14 cellular contexts compared by ENCODE assay signal in the genomic region with DNA sequence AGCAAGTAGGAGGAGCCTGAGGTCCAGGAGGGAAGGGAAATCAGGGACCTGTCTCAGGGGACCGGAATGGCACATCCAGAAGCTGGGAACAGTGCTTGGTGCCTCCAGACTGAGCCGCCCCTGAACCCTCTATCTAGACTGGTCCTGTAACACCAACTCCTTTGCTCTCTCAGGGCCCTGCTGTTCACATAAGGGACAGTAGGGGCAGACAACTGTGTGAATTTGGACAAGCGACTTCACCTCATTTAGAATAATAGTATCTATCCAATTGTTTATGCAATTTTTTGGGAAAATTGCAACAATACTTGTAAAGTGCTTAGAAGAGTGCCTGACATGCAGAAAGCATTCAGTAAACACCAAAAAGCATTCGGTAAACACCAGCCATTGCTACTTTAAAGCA. TPM values are rescaled to one million over a fixed set of nuclear protein-coding genes. Genes with fewer than 3 reads are reported as not detected.
DNase-seq lines count a peak whose midpoint lies in the region; ATAC-seq and TF ChIP-seq lines count a peak whose summit lies in the region.
"Had no signal": no experiment of that assay in that cellular context is flagged by ENCODE, and none has a peak within 500 bp of the region (broad histone marks: within the 10 kb centered on the region; RNA-seq: fewer than 3 reads in every experiment).

No MANE protein-coding gene starts in this region.

- 83% methylated on average over 2 of the region's 4 CpGs; no CpG with 5 or more reads in 1 of the 2 experiments for WGBS in IMR-90 (ENCODE audit: extremely low coverage in 2 of 2, insufficient read length in 1 of 2), 2 experiments
- no CpG with 5 or more reads among the region's 4 CpGs for WGBS in mesendoderm (ENCODE audit: extremely low coverage, insufficient coverage, low lambda C conversion rate)

- H4K5ac ChIP-seq in IMR-90 (ENCODE audit: low read depth, low read length): no peak overlapping the region
- no peak overlapping the region for H4K5ac ChIP-seq in mesendoderm (ENCODE audit: low read length)

- no peak overlapping the region for H3K4me3 ChIP-seq in DND-41 (ENCODE audit: low read depth in 1 of 2, low read length in 2 of 2)
- no peak overlapping the region for H3K4me3 ChIP-seq in IMR-90 (ENCODE audit: insufficient read depth, low read depth, low read length)
- no peak overlapping the region for H3K4me3 ChIP-seq in astrocyte of the spinal cord (ENCODE audit: low read depth, low read length)
- H3K4me3 ChIP-seq in mesendoderm (ENCODE audit: low read length): no peak overlapping the region
- H3K4me3 ChIP-seq in MG63: no peak overlapping the region
- no peak overlapping the region for H3K4me3 ChIP-seq in colonic mucosa
- H3K4me3 ChIP-seq: heart left ventricle, mucosa of descending colon, transverse colon had no signal

- dilution Hi-C loops in IMR-90 (cut with HindIII; ENCODE audit: low sequenced_read_pairs, unreplicated experiment): no loop called here

- H3K14ac ChIP-seq in IMR-90 (replicated peaks; ENCODE audit: low read depth, low read length): no peak overlapping the region

- no peak for TF ChIP-seq POLR2A in IMR-90 (IDR thresholded peaks at IDR 0.05; ENCODE audit: low read depth, low read length)

- no peak overlapping the region for H3K4me2 ChIP-seq in DND-41 (ENCODE audit: insufficient read depth, low read length)
- no peak overlapping the region for H3K4me2 ChIP-seq in IMR-90 (ENCODE audit: low read depth, low read length)
- no peak overlapping the region for H3K4me2 ChIP-seq in mesendoderm (ENCODE audit: low read length)

- in situ Hi-C loops in IMR-90 (cut with MboI; ENCODE audit: low sequenced_read_pairs) (no loop called here), astrocyte of the spinal cord (cut with HindIII; ENCODE audit: low sequenced_read_pairs) (no loop called here)

- POLR2A ChIA-PET in IMR-90 (lab: Charles Lee; ENCODE audit: unreplicated experiment): no interaction called here

- H3K9me3 ChIP-seq in DND-41 (ENCODE audit: insufficient read depth, low read length, severe bottlenecking) (no peaks in the 10 kb centered on the region), IMR-90 (ENCODE audit: control insufficient read depth, insufficient read depth, low read length) (no peaks in the 10 kb centered on the region), MG63 (no peaks in the 10 kb centered on the region), colonic mucosa (no peaks in the 10 kb centered on the region)
- H3K9me3 ChIP-seq: heart left ventricle, mucosa of descending colon, transverse colon had no signal

- no peak for TF ChIP-seq RAD21 in IMR-90 (IDR thresholded peaks at IDR 0.05; ENCODE audit: low read length)

- no peak overlapping the region for H2AFZ ChIP-seq in DND-41 (ENCODE audit: low read depth, low read length)
- no peak overlapping the region for H2AFZ ChIP-seq in IMR-90 (replicated peaks; ENCODE audit: low read length, poor library complexity)

- no peaks in the 10 kb centered on the region for H3K27me3 ChIP-seq in DND-41 (ENCODE audit: insufficient read depth, low read length, poor library complexity)
- no peaks in the 10 kb centered on the region for H3K27me3 ChIP-seq in IMR-90 (ENCODE audit: control insufficient read depth, insufficient read depth, low read length)
- no peaks in the 10 kb centered on the region for H3K27me3 ChIP-seq in mesendoderm (ENCODE audit: insufficient read depth, low read length, poor library complexity)
- no peaks in the 10 kb centered on the region for H3K27me3 ChIP-seq in MG63
- no peaks in the 10 kb centered on the region for H3K27me3 ChIP-seq in colonic mucosa
- H3K27me3 ChIP-seq: heart left ventricle, transverse colon had no signal

- H2AK5ac ChIP-seq in IMR-90 (ENCODE audit: low read depth, low read length): no peak overlapping the region
- H2AK5ac ChIP-seq in mesendoderm (ENCODE audit: low read length): no peak overlapping the region

- BruUV-seq in IMR-90 (replicated peaks; lab: Mats Ljungman, UMichigan): no TSS peak

- CTCF ChIA-PET in IMR-90 (lab: Yijun Ruan, JAX): interaction anchor here (0.6 kb wide), 1 partner anchor 39 kb away, joined by 3 read pairs; no protein-coding TSS in a partner anchor

- H2AK9ac ChIP-seq in IMR-90 (replicated peaks; ENCODE audit: low read depth, low read length, poor library complexity): no peak overlapping the region

- H3K79me1 ChIP-seq in IMR-90 (ENCODE audit: low read depth in 1 of 2, low read length in 2 of 2): peaks cover 19 to 53% of the 10 kb centered on the region in 2 experiments
- no peaks in the 10 kb centered on the region for H3K79me1 ChIP-seq in mesendoderm (ENCODE audit: low read length)

- no peak overlapping the region for H2BK20ac ChIP-seq in IMR-90 (ENCODE audit: low read depth, low read length)

- no peak overlapping the region for H4K91ac ChIP-seq in IMR-90 (ENCODE audit: insufficient read depth, low read depth, low read length)

- H2BK15ac ChIP-seq in IMR-90 (ENCODE audit: low read depth, low read length) (no peak overlapping the region), mesendoderm (replicated peaks; ENCODE audit: low read depth) (no peak overlapping the region)

- H4K8ac ChIP-seq in IMR-90 (ENCODE audit: low read depth in 2 of 2, low read length in 2 of 2): no peak overlapping the region
- no peak overlapping the region for H4K8ac ChIP-seq in mesendoderm (ENCODE audit: low read depth, low read length)

- intact Hi-C loops in IMR-90 (cut with micrococcal nuclease) (no loop called here), colonic mucosa (cut with DNase I) (no loop called here)

- no peak overlapping the region for H3K18ac ChIP-seq in IMR-90 (ENCODE audit: low read depth, low read length)
- H3K18ac ChIP-seq in mesendoderm (ENCODE audit: low read length): no peak overlapping the region

- no peak overlapping the region for H3K56ac ChIP-seq in IMR-90 (ENCODE audit: extremely low read depth, insufficient read depth, low read length)
- no peak overlapping the region for H3K56ac ChIP-seq in mesendoderm (ENCODE audit: low read length)

- peaks cover 16% of the 10 kb centered on the region for H3K9me1 ChIP-seq in IMR-90 (ENCODE audit: insufficient read depth, low read length)

- H2BK5ac ChIP-seq in IMR-90 (ENCODE audit: low read depth, low read length, poor library complexity, severe bottlenecking): no peak overlapping the region
- no peak overlapping the region for H2BK5ac ChIP-seq in mesendoderm (ENCODE audit: low read length)

- H3K27ac ChIP-seq in DND-41 (ENCODE audit: low read length) (no peak overlapping the region), IMR-90 (ENCODE audit: insufficient read depth, low read length) (no peak overlapping the region), mesendoderm (ENCODE audit: low read depth, low read length) (no peak overlapping the region), colonic mucosa (no peak overlapping the region)
- H3K27ac ChIP-seq: heart left ventricle, transverse colon had no signal

- H3K36me3 ChIP-seq in DND-41 (ENCODE audit: insufficient read depth, low read length) (peaks cover 97% of the 10 kb centered on the region), IMR-90 (ENCODE audit: control insufficient read depth, insufficient read depth, low read length) (peaks cover 62% of the 10 kb centered on the region), mesendoderm (ENCODE audit: control insufficient read depth, insufficient read depth, low read length) (peaks cover 24% of the 10 kb centered on the region), MG63 (peaks cover 97% of the 10 kb centered on the region), colonic mucosa (peaks cover 25% of the 10 kb centered on the region)

- H3K4me1 ChIP-seq in DND-41 (ENCODE audit: insufficient read depth, low read length): no peaks in the 10 kb centered on the region
- H3K4me1 ChIP-seq in IMR-90 (ENCODE audit: control insufficient read depth, insufficient read depth, low read length): no peaks in the 10 kb centered on the region
- no peaks in the 10 kb centered on the region for H3K4me1 ChIP-seq in mesendoderm (ENCODE audit: control insufficient read depth, low read depth, low read length)
- H3K4me1 ChIP-seq in colonic mucosa: no peaks in the 10 kb centered on the region
- H3K4me1 ChIP-seq: heart left ventricle, transverse colon had no signal

- TF ChIP-seq CTCF in DND-41 (IDR thresholded peaks at IDR 0.05; ENCODE audit: borderline replicate concordance, extremely low read depth, low read length, poor library complexity, severe bottlenecking) (peak; percentile 52), IMR-90 (conservative IDR thresholded peaks at IDR 0.05; ENCODE audit: low read depth, low read length) (0 out of 2 replicates have a peak, but pooled peaks have one; percentile 14), astrocyte of the spinal cord (IDR thresholded peaks at IDR 0.05; ENCODE audit: low read depth, low read length) (peak; percentile 46), colonic mucosa (IDR thresholded peaks at IDR 0.05) (no peak)

- H3K4ac ChIP-seq in IMR-90 (ENCODE audit: low read depth, low read length) (no peak overlapping the region), mesendoderm (ENCODE audit: low read depth, low read length) (no peak overlapping the region)

- H3K79me2 ChIP-seq in DND-41 (ENCODE audit: insufficient read depth, low read length): no peaks in the 10 kb centered on the region
- no peaks in the 10 kb centered on the region for H3K79me2 ChIP-seq in mesendoderm (ENCODE audit: control insufficient read depth, insufficient read depth, low read length)

- peak; percentile 69; the same call in 2 of the 3 replicates for ATAC-seq in DND-41 (ENCODE audit: insufficient read depth, low read depth)
- peak; percentile 42; the same call in 1 of the 2 replicates for ATAC-seq in IMR-90 (ENCODE audit: low read depth)
- ATAC-seq in HG03439 (IDR thresholded peaks at IDR 0.05; ENCODE audit: unreplicated experiment): no peak
- no peak for ATAC-seq in GM21786 (IDR thresholded peaks at IDR 0.05; ENCODE audit: unreplicated experiment)
- ATAC-seq: heart left ventricle, mucosa of descending colon, sciatic nerve had no signal

- H3K9ac ChIP-seq in DND-41 (ENCODE audit: low read depth, low read length) (no peak overlapping the region), IMR-90 (ENCODE audit: low read depth, low read length) (no peak overlapping the region), mesendoderm (ENCODE audit: low read length) (no peak overlapping the region), colonic mucosa (ENCODE audit: low read depth in 2 of 2, low read length in 2 of 2) (no peak overlapping the region)

- H2BK120ac ChIP-seq in IMR-90 (ENCODE audit: low read depth, low read length): no peak overlapping the region
- no peak overlapping the region for H2BK120ac ChIP-seq in mesendoderm (ENCODE audit: low read depth, low read length)

- DNase-seq in DND-41: no peak
- no peak for DNase-seq in IMR-90
- no peak for DNase-seq in astrocyte of the spinal cord (ENCODE audit: low read depth, low spot score)
- peak; percentile 26 for DNase-seq in mesendoderm
- no peak for DNase-seq in MG63
- DNase-seq in colonic mucosa: no peak
- DNase-seq: activated gamma-delta T cell, Right ventricle myocardium superior, transverse colon had no signal

- H4K20me1 ChIP-seq in DND-41 (ENCODE audit: insufficient read depth, low read length) (peaks cover 12% of the 10 kb centered on the region), IMR-90 (ENCODE audit: insufficient read depth, low read length) (peaks cover 15% of the 10 kb centered on the region)

- H3K23ac ChIP-seq in IMR-90 (ENCODE audit: low read depth, low read length) (no peak overlapping the region), mesendoderm (ENCODE audit: low read length) (no peak overlapping the region)

RNA-seq across cellular contexts. Expression of a gene that starts 14.0 kb away (rescaled TPM):
- total RNA-seq in IMR-90 (2012; rRNA removed): 33.6 and 35.3 TPM in 2 replicates
- 70.0 and 71.5 TPM in 2 replicates for polyA plus RNA-seq in IMR-90 (2012; rRNA removed)
- polyA plus RNA-seq in IMR-90 (2012; cell fraction: cytosol; rRNA removed): 32.0 and 52.6 TPM in 2 replicates
- 124 and 193 TPM in 2 replicates for polyA plus RNA-seq in IMR-90 (2012; cell fraction: nucleus; rRNA removed; ENCODE audit: low replicate concordance)
- 45.8 TPM for polyA plus RNA-seq in mesendoderm (2013, experiment 1 of 2)
- 43.7 TPM for polyA plus RNA-seq in mesendoderm (2013, experiment 2 of 2)
- total RNA-seq in MG63 (2014; rRNA removed; shearing (Covaris generic); ENCODE audit: low replicate concordance): 59.4 and 70.7 TPM in 2 replicates
- total RNA-seq in colonic mucosa: 100 to 1,000 TPM in 1 of 2 donors, 10 to 100 TPM in 1; 55.7 to 101 TPM

RNA-seq across cellular contexts. Expression of a gene that starts 15.2 kb away (rescaled TPM):
- not detected in 2 replicates for total RNA-seq in IMR-90 (2012; rRNA removed)
- polyA plus RNA-seq in IMR-90 (2012; rRNA removed): not detected in 2 replicates
- polyA plus RNA-seq in IMR-90 (2012; cell fraction: cytosol; rRNA removed): 0.01 TPM in 1 of 2 replicates, not detected in the other
- polyA plus RNA-seq in IMR-90 (2012; cell fraction: nucleus; rRNA removed; ENCODE audit: low replicate concordance): not detected in 2 replicates
- polyA plus RNA-seq in mesendoderm (2013, experiment 1 of 2): 12.9 TPM
- 13.3 TPM for polyA plus RNA-seq in mesendoderm (2013, experiment 2 of 2)
- not detected in 2 replicates for total RNA-seq in MG63 (2014; rRNA removed; shearing (Covaris generic); ENCODE audit: low replicate concordance)
- 10 to 100 TPM; 48.5 to 55.9 TPM for total RNA-seq in colonic mucosa
- total RNA-seq: heart left ventricle, Right ventricle myocardium superior, sciatic nerve had no signal

RNA-seq across cellular contexts. Expression of a gene that starts 33.8 kb away (rescaled TPM):
- under 0.01 TPM in 2 replicates for total RNA-seq in IMR-90 (2012; rRNA removed)
- polyA plus RNA-seq in IMR-90 (2012; rRNA removed): 0.09 TPM in 1 of 2 replicates, not detected in the other
- polyA plus RNA-seq in IMR-90 (2012; cell fraction: cytosol; rRNA removed): 0.04 TPM in 1 of 2 replicates, not detected in the other
- 0.04 and 0.05 TPM in 2 replicates for polyA plus RNA-seq in IMR-90 (2012; cell fraction: nucleus; rRNA removed; ENCODE audit: low replicate concordance)
- not detected for polyA plus RNA-seq in mesendoderm (2013, experiment 1 of 2)
- polyA plus RNA-seq in mesendoderm (2013, experiment 2 of 2): not detected
- total RNA-seq in MG63 (2014; rRNA removed; shearing (Covaris generic); ENCODE audit: low replicate concordance): not detected in 2 replicates
- total RNA-seq in colonic mucosa: under 1 TPM in 1 of 2 donors, not detected in 1; 0.12 TPM
- total RNA-seq: heart left ventricle had no signal
- polyA plus RNA-seq: heart left ventricle had no signal

RNA-seq across cellular contexts. Expression of a gene that starts 37.0 kb away (rescaled TPM):
- 4.5 and 5.0 TPM in 2 replicates for total RNA-seq in IMR-90 (2012; rRNA removed)
- polyA plus RNA-seq in IMR-90 (2012; rRNA removed): 8.5 and 11.6 TPM in 2 replicates
- 9.6 and 15.7 TPM in 2 replicates for polyA plus RNA-seq in IMR-90 (2012; cell fraction: cytosol; rRNA removed)
- 3.3 and 9.4 TPM in 2 replicates for polyA plus RNA-seq in IMR-90 (2012; cell fraction: nucleus; rRNA removed; ENCODE audit: low replicate concordance)
- 9.0 TPM for polyA plus RNA-seq in mesendoderm (2013, experiment 1 of 2)
- polyA plus RNA-seq in mesendoderm (2013, experiment 2 of 2): 8.9 TPM
- total RNA-seq in MG63 (2014; rRNA removed; shearing (Covaris generic); ENCODE audit: low replicate concordance): 48.6 and 73.7 TPM in 2 replicates
- 10 to 100 TPM; 20.3 to 29.7 TPM for total RNA-seq in colonic mucosa

RNA-seq across cellular contexts. Expression of a gene that starts 53.5 kb away (rescaled TPM):
- 0.28 and 0.36 TPM in 2 replicates for total RNA-seq in IMR-90 (2012; rRNA removed)
- polyA plus RNA-seq in IMR-90 (2012; rRNA removed): 2.8 and 3.1 TPM in 2 replicates
- 3.4 and 5.0 TPM in 2 replicates for polyA plus RNA-seq in IMR-90 (2012; cell fraction: cytosol; rRNA removed)
- 8.9 and 14.7 TPM in 2 replicates for polyA plus RNA-seq in IMR-90 (2012; cell fraction: nucleus; rRNA removed; ENCODE audit: low replicate concordance)
- 8.9 TPM for polyA plus RNA-seq in mesendoderm (2013, experiment 1 of 2)
- polyA plus RNA-seq in mesendoderm (2013, experiment 2 of 2): 8.8 TPM
- 0.20 and 0.79 TPM in 2 replicates for total RNA-seq in MG63 (2014; rRNA removed; shearing (Covaris generic); ENCODE audit: low replicate concordance)
- 1 to 10 TPM; 8.9 to 9.0 TPM for total RNA-seq in colonic mucosa

Comparison
In these comparisons a context has a peak if more than half of its experiments do, and no peak if none do; other contexts are left out.
1. ATAC-seq: peak in DND-41 (single experiment) and IMR-90 (single experiment); none in HG03439 (single experiment) and GM21786 (single experiment).
2. RNA of a gene that starts 15.2 kb away (total RNA-seq): 48.5 to 55.9 TPM in colonic mucosa; not detected in IMR-90 and not detected in MG63; every median in the first group is over 10 times any median in the second.